In the genomic region with DNA sequence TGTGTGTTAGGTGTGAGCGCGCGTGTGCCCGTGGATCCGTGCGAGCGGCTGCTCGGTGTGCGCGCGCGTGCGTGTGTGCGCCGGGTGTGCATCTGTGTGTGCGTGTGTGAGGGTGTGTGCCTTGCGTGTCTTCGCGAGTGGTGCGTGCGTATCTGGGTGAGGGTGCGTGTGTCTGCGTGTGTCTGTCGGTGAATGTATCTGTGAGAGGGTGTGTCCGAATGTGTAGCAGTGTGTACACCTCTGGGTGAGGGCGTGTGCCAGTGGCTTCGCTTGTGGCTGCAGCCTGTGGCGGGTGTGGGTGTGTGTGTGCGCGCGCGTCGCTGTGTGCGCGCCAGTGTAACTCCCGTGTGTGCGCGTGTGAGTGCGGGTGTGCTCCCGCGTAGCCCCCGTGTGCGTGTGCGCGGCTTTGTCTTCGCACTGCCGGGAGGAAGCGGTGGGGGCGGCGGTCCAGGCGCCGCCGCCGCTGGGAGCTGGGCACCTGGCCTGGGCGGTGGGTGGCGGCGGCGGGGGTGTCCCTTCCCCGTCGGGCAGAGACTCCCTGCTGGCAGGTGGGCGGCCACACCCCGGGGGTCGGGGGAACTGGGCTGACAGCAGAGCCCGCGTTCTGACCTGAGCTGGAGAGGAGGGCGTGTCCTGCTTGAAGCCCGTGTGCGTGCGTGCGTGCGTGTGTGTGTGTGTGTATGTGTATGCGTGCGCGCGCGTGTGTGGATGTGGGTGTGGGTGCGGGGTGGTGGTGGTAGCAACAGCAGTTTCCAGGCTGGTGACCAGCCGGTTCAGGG, we compare ENCODE assay signal across 1 cellular context.
TF ChIP-seq lines count a peak whose summit lies in the region.

No MANE protein-coding gene starts in this region.

TF ChIP-seq in HEK293, 187 proteins besides CTCF, POLR2A, EP300 and RAD21 (continued from another document and continues in another):
- TF ChIP-seq, protein P1, sequence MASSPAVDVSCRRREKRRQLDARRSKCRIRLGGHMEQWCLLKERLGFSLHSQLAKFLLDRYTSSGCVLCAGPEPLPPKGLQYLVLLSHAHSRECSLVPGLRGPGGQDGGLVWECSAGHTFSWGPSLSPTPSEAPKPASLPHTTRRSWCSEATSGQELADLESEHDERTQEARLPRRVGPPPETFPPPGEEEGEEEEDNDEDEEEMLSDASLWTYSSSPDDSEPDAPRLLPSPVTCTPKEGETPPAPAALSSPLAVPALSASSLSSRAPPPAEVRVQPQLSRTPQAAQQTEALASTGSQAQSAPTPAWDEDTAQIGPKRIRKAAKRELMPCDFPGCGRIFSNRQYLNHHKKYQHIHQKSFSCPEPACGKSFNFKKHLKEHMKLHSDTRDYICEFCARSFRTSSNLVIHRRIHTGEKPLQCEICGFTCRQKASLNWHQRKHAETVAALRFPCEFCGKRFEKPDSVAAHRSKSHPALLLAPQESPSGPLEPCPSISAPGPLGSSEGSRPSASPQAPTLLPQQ (tag by site-specific recombination; IDR thresholded peaks at IDR 0.05) = peak; percentile 14; the same call in 1 of the 2 replicates
- TF ChIP-seq ZNF670 (tag by site-specific recombination; IDR thresholded peaks at IDR 0.05; ENCODE audit: low read depth) = no peak
- TF ChIP-seq ZFHX2 (tag by site-specific recombination; conservative IDR thresholded peaks at IDR 0.05) = peak; percentile 99
- no peak for TF ChIP-seq SALL2 (tag by site-specific recombination; IDR thresholded peaks at IDR 0.05; ENCODE audit: borderline replicate concordance)
- no peak for TF ChIP-seq ZNF202 (tag by site-specific recombination; IDR thresholded peaks at IDR 0.05; ENCODE audit: borderline replicate concordance)
- TF ChIP-seq ZNF324 (tag by site-specific recombination; IDR thresholded peaks at IDR 0.05) = 0 out of 2 replicates have a peak, but pooled peaks have one; percentile 33
- TF ChIP-seq, protein P2, sequence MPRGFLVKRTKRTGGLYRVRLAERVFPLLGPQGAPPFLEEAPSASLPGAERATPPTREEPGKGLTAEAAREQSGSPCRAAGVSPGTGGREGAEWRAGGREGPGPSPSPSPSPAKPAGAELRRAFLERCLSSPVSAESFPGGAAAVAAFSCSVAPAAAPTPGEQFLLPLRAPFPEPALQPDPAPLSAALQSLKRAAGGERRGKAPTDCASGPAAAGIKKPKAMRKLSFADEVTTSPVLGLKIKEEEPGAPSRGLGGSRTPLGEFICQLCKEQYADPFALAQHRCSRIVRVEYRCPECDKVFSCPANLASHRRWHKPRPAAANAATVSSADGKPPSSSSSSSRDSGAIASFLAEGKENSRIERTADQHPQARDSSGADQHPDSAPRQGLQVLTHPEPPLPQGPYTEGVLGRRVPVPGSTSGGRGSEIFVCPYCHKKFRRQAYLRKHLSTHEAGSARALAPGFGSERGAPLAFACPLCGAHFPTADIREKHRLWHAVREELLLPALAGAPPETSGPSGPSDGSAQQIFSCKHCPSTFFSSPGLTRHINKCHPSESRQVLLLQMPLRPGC (tag by site-specific recombination; IDR thresholded peaks at IDR 0.05) = 0 out of 2 replicates have a peak, but pooled peaks have one; percentile 16
- peak; percentile 10 for TF ChIP-seq ZNF76 (tag by site-specific recombination; IDR thresholded peaks at IDR 0.05; ENCODE audit: borderline replicate concordance, low read depth)
- TF ChIP-seq ZIC2 (tag by site-specific recombination; IDR thresholded peaks at IDR 0.05) = peak; percentile 84
- TF ChIP-seq YY1 (tag by site-specific recombination; IDR thresholded peaks at IDR 0.05) = no peak; the same call in 1 of the 2 replicates
- TF ChIP-seq, protein P3, sequence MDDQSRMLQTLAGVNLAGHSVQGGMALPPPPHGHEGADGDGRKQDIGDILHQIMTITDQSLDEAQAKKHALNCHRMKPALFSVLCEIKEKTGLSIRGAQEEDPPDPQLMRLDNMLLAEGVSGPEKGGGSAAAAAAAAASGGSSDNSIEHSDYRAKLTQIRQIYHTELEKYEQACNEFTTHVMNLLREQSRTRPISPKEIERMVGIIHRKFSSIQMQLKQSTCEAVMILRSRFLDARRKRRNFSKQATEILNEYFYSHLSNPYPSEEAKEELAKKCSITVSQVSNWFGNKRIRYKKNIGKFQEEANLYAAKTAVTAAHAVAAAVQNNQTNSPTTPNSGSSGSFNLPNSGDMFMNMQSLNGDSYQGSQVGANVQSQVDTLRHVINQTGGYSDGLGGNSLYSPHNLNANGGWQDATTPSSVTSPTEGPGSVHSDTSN (CRISPR knock-in tag; IDR thresholded peaks at IDR 0.05) = no peak
- peak; percentile 93 for TF ChIP-seq ZBTB7A (tag by site-specific recombination; IDR thresholded peaks at IDR 0.05; ENCODE audit: low read depth)
- TF ChIP-seq WT1 (tag by site-specific recombination; IDR thresholded peaks at IDR 0.05) = 0 out of 2 replicates have a peak, but pooled peaks have one; percentile 37
- peak; percentile 88 for TF ChIP-seq GLIS2 (tag by site-specific recombination; IDR thresholded peaks at IDR 0.05)
- no peak for TF ChIP-seq ZNF155 (tag by site-specific recombination; IDR thresholded peaks at IDR 0.05)
- no peak; the same call in 1 of the 2 replicates for TF ChIP-seq ZSCAN23 (tag by site-specific recombination; IDR thresholded peaks at IDR 0.05)
- no peak for TF ChIP-seq ZNF302 (tag by site-specific recombination; IDR thresholded peaks at IDR 0.05; ENCODE audit: low read depth)
- TF ChIP-seq GFI1B (tag by site-specific recombination; IDR thresholded peaks at IDR 0.05) = no peak
- peak; percentile 82; the same call in 1 of the 2 replicates for TF ChIP-seq KLF7 (tag by site-specific recombination; IDR thresholded peaks at IDR 0.05; ENCODE audit: borderline replicate concordance)
- no peak for TF ChIP-seq ZNF311 (tag by site-specific recombination; IDR thresholded peaks at IDR 0.05; ENCODE audit: borderline replicate concordance)
- TF ChIP-seq, protein P4, sequence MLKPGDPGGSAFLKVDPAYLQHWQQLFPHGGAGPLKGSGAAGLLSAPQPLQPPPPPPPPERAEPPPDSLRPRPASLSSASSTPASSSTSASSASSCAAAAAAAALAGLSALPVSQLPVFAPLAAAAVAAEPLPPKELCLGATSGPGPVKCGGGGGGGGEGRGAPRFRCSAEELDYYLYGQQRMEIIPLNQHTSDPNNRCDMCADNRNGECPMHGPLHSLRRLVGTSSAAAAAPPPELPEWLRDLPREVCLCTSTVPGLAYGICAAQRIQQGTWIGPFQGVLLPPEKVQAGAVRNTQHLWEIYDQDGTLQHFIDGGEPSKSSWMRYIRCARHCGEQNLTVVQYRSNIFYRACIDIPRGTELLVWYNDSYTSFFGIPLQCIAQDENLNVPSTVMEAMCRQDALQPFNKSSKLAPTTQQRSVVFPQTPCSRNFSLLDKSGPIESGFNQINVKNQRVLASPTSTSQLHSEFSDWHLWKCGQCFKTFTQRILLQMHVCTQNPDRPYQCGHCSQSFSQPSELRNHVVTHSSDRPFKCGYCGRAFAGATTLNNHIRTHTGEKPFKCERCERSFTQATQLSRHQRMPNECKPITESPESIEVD (tag by site-specific recombination; IDR thresholded peaks at IDR 0.05) = no peak
- TF ChIP-seq, protein P5, sequence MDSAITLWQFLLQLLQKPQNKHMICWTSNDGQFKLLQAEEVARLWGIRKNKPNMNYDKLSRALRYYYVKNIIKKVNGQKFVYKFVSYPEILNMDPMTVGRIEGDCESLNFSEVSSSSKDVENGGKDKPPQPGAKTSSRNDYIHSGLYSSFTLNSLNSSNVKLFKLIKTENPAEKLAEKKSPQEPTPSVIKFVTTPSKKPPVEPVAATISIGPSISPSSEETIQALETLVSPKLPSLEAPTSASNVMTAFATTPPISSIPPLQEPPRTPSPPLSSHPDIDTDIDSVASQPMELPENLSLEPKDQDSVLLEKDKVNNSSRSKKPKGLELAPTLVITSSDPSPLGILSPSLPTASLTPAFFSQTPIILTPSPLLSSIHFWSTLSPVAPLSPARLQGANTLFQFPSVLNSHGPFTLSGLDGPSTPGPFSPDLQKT (IDR thresholded peaks at IDR 0.05; ENCODE audit: borderline replicate concordance, low read depth, low read length) = no peak
- TF ChIP-seq GLI2 (tag by site-specific recombination; IDR thresholded peaks at IDR 0.05; ENCODE audit: borderline replicate concordance, low read depth) = no peak
- no peak for TF ChIP-seq ZNF426 (tag by site-specific recombination; IDR thresholded peaks at IDR 0.05)
- no peak for TF ChIP-seq ZNF501 (tag by site-specific recombination; IDR thresholded peaks at IDR 0.05)
- TF ChIP-seq ZNF394 (tag by site-specific recombination; IDR thresholded peaks at IDR 0.05; ENCODE audit: borderline replicate concordance) = no peak
- no peak for TF ChIP-seq ZNF404 (tag by site-specific recombination; IDR thresholded peaks at IDR 0.05)
- no peak; the same call in 1 of the 2 replicates for TF ChIP-seq ZNF138 (tag by site-specific recombination; IDR thresholded peaks at IDR 0.05; ENCODE audit: borderline replicate concordance)
- no peak for TF ChIP-seq ZNF530 (tag by site-specific recombination; IDR thresholded peaks at IDR 0.05; ENCODE audit: low read depth)
- TF ChIP-seq SCRT1 (tag by site-specific recombination; IDR thresholded peaks at IDR 0.05; ENCODE audit: borderline replicate concordance) = no peak
- TF ChIP-seq ZNF830 (tag by site-specific recombination; IDR thresholded peaks at IDR 0.05; ENCODE audit: low read depth) = no peak
- no peak for TF ChIP-seq HOXD13 (CRISPR knock-in tag; IDR thresholded peaks at IDR 0.05; ENCODE audit: borderline replicate concordance)
- peak; percentile 96 for TF ChIP-seq ZNF777 (tag by site-specific recombination; IDR thresholded peaks at IDR 0.05; ENCODE audit: borderline replicate concordance)
- TF ChIP-seq ZXDB (tag by site-specific recombination; IDR thresholded peaks at IDR 0.05) = peak; percentile 27; the same call in 1 of the 2 replicates
- TF ChIP-seq ZSCAN16 (tag by site-specific recombination; IDR thresholded peaks at IDR 0.05) = no peak
- TF ChIP-seq ZNF571 (tag by site-specific recombination; IDR thresholded peaks at IDR 0.05) = no peak
- TF ChIP-seq ZFP41 (tag by site-specific recombination; IDR thresholded peaks at IDR 0.05; ENCODE audit: borderline replicate concordance) = no peak
- TF ChIP-seq ZNF658 (tag by site-specific recombination; IDR thresholded peaks at IDR 0.05) = no peak
- TF ChIP-seq ZNF214 (tag by site-specific recombination; IDR thresholded peaks at IDR 0.05; ENCODE audit: borderline replicate concordance) = no peak
- 0 out of 2 replicates have a peak, but pooled peaks have one; percentile 47 for TF ChIP-seq ZNF133 (tag by site-specific recombination; IDR thresholded peaks at IDR 0.05)
- no peak for TF ChIP-seq ZNF221 (tag by site-specific recombination; IDR thresholded peaks at IDR 0.05; ENCODE audit: borderline replicate concordance)
- TF ChIP-seq, protein P6, sequence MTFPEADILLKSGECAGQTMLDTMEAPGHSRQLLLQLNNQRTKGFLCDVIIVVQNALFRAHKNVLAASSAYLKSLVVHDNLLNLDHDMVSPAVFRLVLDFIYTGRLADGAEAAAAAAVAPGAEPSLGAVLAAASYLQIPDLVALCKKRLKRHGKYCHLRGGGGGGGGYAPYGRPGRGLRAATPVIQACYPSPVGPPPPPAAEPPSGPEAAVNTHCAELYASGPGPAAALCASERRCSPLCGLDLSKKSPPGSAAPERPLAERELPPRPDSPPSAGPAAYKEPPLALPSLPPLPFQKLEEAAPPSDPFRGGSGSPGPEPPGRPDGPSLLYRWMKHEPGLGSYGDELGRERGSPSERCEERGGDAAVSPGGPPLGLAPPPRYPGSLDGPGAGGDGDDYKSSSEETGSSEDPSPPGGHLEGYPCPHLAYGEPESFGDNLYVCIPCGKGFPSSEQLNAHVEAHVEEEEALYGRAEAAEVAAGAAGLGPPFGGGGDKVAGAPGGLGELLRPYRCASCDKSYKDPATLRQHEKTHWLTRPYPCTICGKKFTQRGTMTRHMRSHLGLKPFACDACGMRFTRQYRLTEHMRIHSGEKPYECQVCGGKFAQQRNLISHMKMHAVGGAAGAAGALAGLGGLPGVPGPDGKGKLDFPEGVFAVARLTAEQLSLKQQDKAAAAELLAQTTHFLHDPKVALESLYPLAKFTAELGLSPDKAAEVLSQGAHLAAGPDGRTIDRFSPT (tag by site-specific recombination; IDR thresholded peaks at IDR 0.05) = peak; percentile 60
- peak; percentile 21; the same call in 1 of the 2 replicates for TF ChIP-seq KLF10 (tag by site-specific recombination; IDR thresholded peaks at IDR 0.05)
- TF ChIP-seq, protein P7, sequence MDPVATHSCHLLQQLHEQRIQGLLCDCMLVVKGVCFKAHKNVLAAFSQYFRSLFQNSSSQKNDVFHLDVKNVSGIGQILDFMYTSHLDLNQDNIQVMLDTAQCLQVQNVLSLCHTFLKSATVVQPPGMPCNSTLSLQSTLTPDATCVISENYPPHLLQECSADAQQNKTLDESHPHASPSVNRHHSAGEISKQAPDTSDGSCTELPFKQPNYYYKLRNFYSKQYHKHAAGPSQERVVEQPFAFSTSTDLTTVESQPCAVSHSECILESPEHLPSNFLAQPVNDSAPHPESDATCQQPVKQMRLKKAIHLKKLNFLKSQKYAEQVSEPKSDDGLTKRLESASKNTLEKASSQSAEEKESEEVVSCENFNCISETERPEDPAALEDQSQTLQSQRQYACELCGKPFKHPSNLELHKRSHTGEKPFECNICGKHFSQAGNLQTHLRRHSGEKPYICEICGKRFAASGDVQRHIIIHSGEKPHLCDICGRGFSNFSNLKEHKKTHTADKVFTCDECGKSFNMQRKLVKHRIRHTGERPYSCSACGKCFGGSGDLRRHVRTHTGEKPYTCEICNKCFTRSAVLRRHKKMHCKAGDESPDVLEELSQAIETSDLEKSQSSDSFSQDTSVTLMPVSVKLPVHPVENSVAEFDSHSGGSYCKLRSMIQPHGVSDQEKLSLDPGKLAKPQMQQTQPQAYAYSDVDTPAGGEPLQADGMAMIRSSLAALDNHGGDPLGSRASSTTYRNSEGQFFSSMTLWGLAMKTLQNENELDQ (tag by site-specific recombination; IDR thresholded peaks at IDR 0.05; ENCODE audit: low read depth) = no peak
- peak; percentile 90 for TF ChIP-seq KLF1 (tag by site-specific recombination; IDR thresholded peaks at IDR 0.05)
- TF ChIP-seq, protein P8, sequence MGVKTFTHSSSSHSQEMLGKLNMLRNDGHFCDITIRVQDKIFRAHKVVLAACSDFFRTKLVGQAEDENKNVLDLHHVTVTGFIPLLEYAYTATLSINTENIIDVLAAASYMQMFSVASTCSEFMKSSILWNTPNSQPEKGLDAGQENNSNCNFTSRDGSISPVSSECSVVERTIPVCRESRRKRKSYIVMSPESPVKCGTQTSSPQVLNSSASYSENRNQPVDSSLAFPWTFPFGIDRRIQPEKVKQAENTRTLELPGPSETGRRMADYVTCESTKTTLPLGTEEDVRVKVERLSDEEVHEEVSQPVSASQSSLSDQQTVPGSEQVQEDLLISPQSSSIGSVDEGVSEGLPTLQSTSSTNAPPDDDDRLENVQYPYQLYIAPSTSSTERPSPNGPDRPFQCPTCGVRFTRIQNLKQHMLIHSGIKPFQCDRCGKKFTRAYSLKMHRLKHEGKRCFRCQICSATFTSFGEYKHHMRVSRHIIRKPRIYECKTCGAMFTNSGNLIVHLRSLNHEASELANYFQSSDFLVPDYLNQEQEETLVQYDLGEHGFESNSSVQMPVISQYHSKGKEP (tag by site-specific recombination; IDR thresholded peaks at IDR 0.05) = no peak
- TF ChIP-seq, protein P9, sequence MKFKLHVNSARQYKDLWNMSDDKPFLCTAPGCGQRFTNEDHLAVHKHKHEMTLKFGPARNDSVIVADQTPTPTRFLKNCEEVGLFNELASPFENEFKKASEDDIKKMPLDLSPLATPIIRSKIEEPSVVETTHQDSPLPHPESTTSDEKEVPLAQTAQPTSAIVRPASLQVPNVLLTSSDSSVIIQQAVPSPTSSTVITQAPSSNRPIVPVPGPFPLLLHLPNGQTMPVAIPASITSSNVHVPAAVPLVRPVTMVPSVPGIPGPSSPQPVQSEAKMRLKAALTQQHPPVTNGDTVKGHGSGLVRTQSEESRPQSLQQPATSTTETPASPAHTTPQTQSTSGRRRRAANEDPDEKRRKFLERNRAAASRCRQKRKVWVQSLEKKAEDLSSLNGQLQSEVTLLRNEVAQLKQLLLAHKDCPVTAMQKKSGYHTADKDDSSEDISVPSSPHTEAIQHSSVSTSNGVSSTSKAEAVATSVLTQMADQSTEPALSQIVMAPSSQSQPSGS (tag by site-specific recombination; IDR thresholded peaks at IDR 0.05; ENCODE audit: low read depth) = no peak
- no peak for TF ChIP-seq ZNF10 (tag by site-specific recombination; IDR thresholded peaks at IDR 0.05)
